8 cellular contexts compared by ENCODE assay signal in the genomic region with DNA sequence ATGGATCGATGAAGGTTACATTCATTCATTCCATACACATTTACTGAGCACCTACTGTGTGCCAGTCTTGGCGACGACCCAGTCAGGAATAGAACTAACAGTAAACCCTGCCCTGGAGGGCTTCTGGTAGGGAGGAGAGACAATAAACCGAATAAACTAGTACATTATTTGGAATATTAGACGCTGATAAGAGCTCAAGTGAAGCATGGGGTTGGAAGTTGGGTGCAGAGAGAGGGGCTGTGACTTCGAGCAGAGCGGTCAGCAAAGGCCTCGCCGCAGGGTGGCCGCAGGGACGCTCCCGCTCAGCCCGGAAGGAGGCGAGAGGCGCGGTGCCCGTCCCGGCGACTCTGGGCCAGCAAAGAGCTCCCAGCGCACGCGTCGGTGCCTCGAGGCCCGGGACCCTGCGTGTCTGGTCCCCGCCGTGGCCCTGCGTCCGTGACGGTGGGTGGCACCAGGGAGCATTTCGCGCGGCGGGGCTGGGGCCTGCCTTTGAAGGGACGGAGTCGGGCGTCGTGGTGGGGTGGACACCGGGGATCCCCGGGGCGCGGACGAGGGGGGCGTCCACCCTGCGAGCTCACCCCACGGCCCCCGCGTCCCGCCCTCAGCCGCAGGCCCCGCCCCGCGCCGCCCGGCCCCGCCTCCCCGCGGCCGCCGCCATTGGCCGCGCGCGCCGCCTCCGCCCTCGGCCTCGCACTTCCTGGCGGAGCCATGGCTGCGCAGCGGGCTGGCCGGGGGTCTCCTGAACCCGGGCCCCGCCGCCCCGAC. TPM values are rescaled to one million over a fixed set of nuclear protein-coding genes. Genes with fewer than 3 reads are reported as not detected.
DNase-seq lines count a peak whose midpoint lies in the region; ATAC-seq and TF ChIP-seq lines count a peak whose summit lies in the region.

A gene (plus strand): TSS at position 682 of the 765 bp plus-strand sequence. CDS start 2,357 bp downstream, outside the sequence.

- H3K4me2 ChIP-seq in Loucy (ENCODE audit: low read depth, low read length, poor library complexity, severe bottlenecking): peak within 1 kb of the TSS; percentile 95

- H3K4me3 ChIP-seq in Loucy (ENCODE audit: low read length, poor library complexity, severe bottlenecking): peak within 1 kb of the TSS; percentile 78
- peak within 1 kb of the TSS; percentile 84 for H3K4me3 ChIP-seq in lung

- TF ChIP-seq CTCF in Loucy (conservative IDR thresholded peaks at IDR 0.05; ENCODE audit: low read length) (no peak), lung (IDR thresholded peaks at IDR 0.05; ENCODE audit: control extremely low read depth, extremely low read depth) (no peak)

- H3K79me2 ChIP-seq in Loucy (ENCODE audit: insufficient read depth, low read length): peaks cover 9% of the 10 kb centered on the region; the same call in 1 of the 2 replicates

- H2AFZ ChIP-seq in Loucy (ENCODE audit: low read length): peak within 1 kb of the TSS; percentile 98

- no peaks in the 10 kb centered on the region for H3K9me2 ChIP-seq in Loucy (replicated peaks; ENCODE audit: low read depth, low read length)

- no peaks in the 10 kb centered on the region for H4K20me1 ChIP-seq in Loucy (ENCODE audit: insufficient read depth, low read length, poor library complexity, severe bottlenecking)

- no peaks in the 10 kb centered on the region for H3K27me3 ChIP-seq in Loucy (ENCODE audit: insufficient read depth, low read length, poor library complexity, severe bottlenecking)
- no peaks in the 10 kb centered on the region for H3K27me3 ChIP-seq in lung (ENCODE audit: control insufficient read depth, insufficient read depth)

- ATAC-seq in GM21737 (IDR thresholded peaks at IDR 0.05; ENCODE audit: unreplicated experiment) (peak; percentile 80), lung (ENCODE audit: insufficient read depth, low FRiP score) (peak; percentile 82)

- peak; percentile 39 for TF ChIP-seq POLR2A in GM10847 (IDR thresholded peaks at IDR 0.05; ENCODE audit: extremely low read depth, insufficient read length)

- DNase-seq in activated CD4-positive, alpha-beta T cell treated with anti-CD3 and anti-CD28 coated beads, Interleukin-2, amount 50 U/mL, for 48 hours: peak; percentile 70 to 72
- DNase-seq in ecto neural progenitor cell (ENCODE audit: low spot score) (peak; percentile 75), lung (ENCODE audit: low spot score) (peak; percentile 46), foreskin melanocyte (no peak)
- DNase-seq in stimulated activated CD4-positive, alpha-beta T cell treated with anti-CD3 and anti-CD28 coated beads, TNF-alpha, amount 100 ng/mL, for 48 hours (ENCODE audit: low read depth in 3 of 3): peak; percentile 26 to 62 (median 40)

- peak within 1 kb of the TSS; percentile 86 to 89 for H3K27ac ChIP-seq in lung (ENCODE audit: low read depth in 1 of 2, low read length in 1 of 2)

- H3F3A ChIP-seq in Loucy (ENCODE audit: low read depth): 0 out of 2 replicates have a peak, but pooled peaks cover 3% of the 10 kb centered on the region

- H3K36me3 ChIP-seq in Loucy (ENCODE audit: insufficient read depth, low read length) (no peaks in the 10 kb centered on the region), lung (ENCODE audit: control insufficient read depth in 2 of 2, insufficient read depth in 2 of 2, low read length in 2 of 2) (peaks cover 6 to 12% of the 10 kb centered on the region in 2 donors)

- H3K9ac ChIP-seq in Loucy (ENCODE audit: low read depth, low read length, poor library complexity, severe bottlenecking): peak within 1 kb of the TSS; percentile 70

- 5 to 7% methylated on average over 48 to 77 of the region's 77 CpGs for WGBS in lung, 2 donors

- H3K9me3 ChIP-seq in Loucy (ENCODE audit: insufficient read depth, low read depth, low read length) (no peaks in the 10 kb centered on the region), lung (ENCODE audit: control insufficient read depth in 2 of 2, insufficient read depth in 1 of 2, low read length in 1 of 2) (no peaks in the 10 kb centered on the region)

- H3K4me1 ChIP-seq in Loucy (ENCODE audit: insufficient read depth, low read length, poor library complexity, severe bottlenecking) (peaks cover 25% of the 10 kb centered on the region), lung (ENCODE audit: control insufficient read depth in 2 of 2, insufficient read depth in 2 of 2, low read length in 2 of 2) (peaks cover 3% of the 10 kb centered on the region in 2 donors)

RNA-seq across cellular contexts. Expression of the gene that starts here (rescaled TPM):
- 10 to 100 TPM; 36.9 to 52.7 TPM for total RNA-seq in lung
- 10 to 100 TPM; 18.1 to 27.7 TPM for polyA plus RNA-seq in lung
